Comparison of ENCODE assay signal across 13 cellular contexts in genomic region chr14:65357091-65357490, GRCh38. TPM values are rescaled to one million over a fixed set of nuclear protein-coding genes. Genes with fewer than 3 reads are reported as not detected.
A peak's percentile ranks its signal among the peaks of the same experiment; 100 is the strongest.
DNase-seq lines count a peak whose midpoint lies in the region; ATAC-seq and TF ChIP-seq lines count a peak whose summit lies in the region.
"Had no signal": no experiment of that assay in that cellular context is flagged by ENCODE, and none has a peak within 500 bp of the region (broad histone marks: within the 10 kb centered on the region; RNA-seq: fewer than 3 reads in every experiment).

No MANE protein-coding gene starts in this region.

- CTCF ChIA-PET in MCF 10A (lab: Yijun Ruan, JAX), result no interaction called here

- intact Hi-C loops in MCF 10A (cut with micrococcal nuclease) (loop anchor here (5.0 kb wide), 2 partner anchors 55 to 195 kb away; partner anchors contain the start of gene FUT8), breast epithelium (cut with DNase I; ENCODE audit: low total_unique reads) (no loop called here)

- H3K4me1 ChIP-seq in breast epithelium, result no peaks in the 10 kb centered on the region

- H3K36me3 Mint-ChIP-seq in MCF 10A (ENCODE audit: insufficient read depth, unreplicated experiment), result no peaks in the 10 kb centered on the region

- DNase-seq in MCF 10A (ENCODE audit: unreplicated experiment) (peak; percentile 54), breast epithelium (ENCODE audit: low spot score in 2 of 2) (no peak), LoVo (ENCODE audit: low spot score) (peak; percentile 16), epithelial cell of prostate (ENCODE audit: low read depth, low spot score) (no peak), substantia nigra (lab: John Stamatoyannopoulos, UW) (no peak), hepatic stellate cell (ENCODE audit: low spot score) (no peak)
- DNase-seq: AML-193, sigmoid colon had no signal

- ATAC-seq in GM21360 (IDR thresholded peaks at IDR 0.05; ENCODE audit: unreplicated experiment), result no peak
- no peak for ATAC-seq in HG02759 (IDR thresholded peaks at IDR 0.05; ENCODE audit: unreplicated experiment)
- ATAC-seq: HepG2, Panc1 had no signal

- BruUV-seq in MCF 10A (replicated peaks; lab: Mats Ljungman, UMichigan), result no TSS peak

- POLR2A ChIA-PET in MCF 10A (lab: Yijun Ruan, JAX), result interaction anchor here (0.9 to 3.0 kb wide), 2 partner anchors 55 to 57 kb away, joined by 3 to 14 read pairs; no protein-coding TSS in a partner anchor

- no peak for TF ChIP-seq CTCF in MCF 10A (IDR thresholded peaks at IDR 0.05; ENCODE audit: unreplicated experiment)
- TF ChIP-seq CTCF in breast epithelium (IDR thresholded peaks at IDR 0.05), result no peak

- no peaks in the 10 kb centered on the region for H3K27me3 ChIP-seq in breast epithelium
- H3K27me3 ChIP-seq: sigmoid colon had no signal

- peak overlapping the region; percentile 39 for H3K4me3 Mint-ChIP-seq in MCF 10A (ENCODE audit: unreplicated experiment)

- H3K27ac ChIP-seq in breast epithelium (no peak overlapping the region), epithelial cell of prostate (peak overlapping the region; percentile 87), substantia nigra (ENCODE audit: low read depth, low read length, poor library complexity, severe bottlenecking) (peak overlapping the region; percentile 30)
- H3K27ac ChIP-seq: VCaP had no signal

- no peaks in the 10 kb centered on the region for H3K36me3 ChIP-seq in breast epithelium
- H3K36me3 ChIP-seq: sigmoid colon had no signal

- H3K9me3 ChIP-seq in breast epithelium, result no peaks in the 10 kb centered on the region
- H3K9me3 ChIP-seq: sigmoid colon had no signal

- TF ChIP-seq POLR2A in breast epithelium (IDR thresholded peaks at IDR 0.05), result no peak

- no peak overlapping the region for H3K4me3 ChIP-seq in breast epithelium
- H3K4me3 ChIP-seq: sigmoid colon had no signal

- peak overlapping the region; percentile 88 for H3K27ac Mint-ChIP-seq in MCF 10A (ENCODE audit: low read depth, unreplicated experiment)

- H3K27me3 Mint-ChIP-seq in MCF 10A (ENCODE audit: insufficient read depth, unreplicated experiment), result no peaks in the 10 kb centered on the region

- no peaks in the 10 kb centered on the region for H3K9me3 Mint-ChIP-seq in MCF 10A (ENCODE audit: unreplicated experiment)

- peaks cover 42% of the 10 kb centered on the region for H3K4me1 Mint-ChIP-seq in MCF 10A (ENCODE audit: insufficient read depth, unreplicated experiment)

RNA-seq across cellular contexts. Expression of gene FUT8, which starts 55.4 kb away (rescaled TPM):
- total RNA-seq in MCF 10A (2022) (11.8 and 17.1 TPM in 2 replicates), breast epithelium (10 to 100 TPM; 36.3 to 69.1 (median 47.2) TPM)

Comparison
In these comparisons a context has a peak if more than half of its experiments do, and no peak if none do; other contexts are left out.
1. DNase-seq: peak in MCF 10A (single experiment) and LoVo (single experiment); none in breast epithelium (0 of 2), epithelial cell of prostate (single experiment), substantia nigra (0 of 49) and hepatic stellate cell (single experiment).
2. H3K27ac ChIP-seq: peak in epithelial cell of prostate (single experiment) and substantia nigra (single experiment); none in breast epithelium (0 of 2).